Comparison of ENCODE assay signal across 8 cellular contexts in the genomic region with DNA sequence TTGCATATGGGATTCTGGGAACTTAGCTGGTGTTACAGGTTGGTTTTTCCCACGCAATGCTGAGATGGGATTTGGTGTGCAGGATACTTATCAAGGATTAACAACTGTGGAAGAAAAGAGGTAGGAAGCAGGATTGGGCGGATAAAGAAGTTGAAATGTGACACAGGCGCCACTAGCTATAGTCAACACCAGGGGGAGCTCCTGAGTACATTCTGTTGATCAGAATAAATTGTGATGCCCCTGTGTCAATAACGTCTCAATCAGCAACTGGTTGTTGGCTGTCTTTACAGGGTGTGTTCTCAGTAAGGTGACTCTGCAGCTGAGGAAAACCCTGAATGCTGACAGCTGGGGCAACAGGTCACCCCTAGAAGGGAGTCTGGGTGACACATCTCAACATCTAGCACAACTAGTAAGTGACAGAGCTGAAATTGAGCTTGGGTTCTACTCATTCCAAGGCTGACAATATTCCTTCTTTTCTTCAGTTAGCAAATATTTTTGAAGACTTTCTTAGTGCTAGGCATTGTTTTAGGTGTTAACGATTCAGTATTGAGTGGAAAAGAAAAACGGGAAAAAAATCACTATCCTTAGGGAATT.
A peak's percentile ranks its signal among the peaks of the same experiment; 100 is the strongest.
DNase-seq lines count a peak whose midpoint lies in the region; ATAC-seq, FAIRE-seq and TF ChIP-seq lines count a peak whose summit lies in the region.

No MANE protein-coding gene starts in this region.

- TF ChIP-seq CTCF in dorsolateral prefrontal cortex (IDR thresholded peaks at IDR 0.05 in 54 of 56, conservative IDR thresholded peaks at IDR 0.05 in 2 of 56; ENCODE audit: low read depth in 1 of 56, partially characterized antibody in 56 of 56): peak in 53 of 56 donors; percentile 22 to 71 (median 49)
- peak; percentile 62 for TF ChIP-seq CTCF in psoas muscle (IDR thresholded peaks at IDR 0.05)

- DNase-seq in Caki2 (ENCODE audit: low read depth): peak; percentile 4
- peak; percentile 1 for DNase-seq in GM19239 (ENCODE audit: insufficient read length, low spot score)
- DNase-seq in NCI-H2171 treated with DMSO at 0.1 percent for 48 hours (lab: John Stamatoyannopoulos, UW): peak; percentile 73
- no peak for DNase-seq in dorsolateral prefrontal cortex
- no peak for DNase-seq in psoas muscle
- no peak for DNase-seq in stimulated activated naive CD4-positive, alpha-beta T cell treated with Interleukin-2 at 50 U/mL for 16 hours (lab: John Stamatoyannopoulos, UW)
- DNase-seq in NK-92 treated with Interleukin-12 subunit alpha and Interleukin-12 subunit beta, amount 100 ng/mL, for 24 hours (lab: John Stamatoyannopoulos, UW): no peak

- H3K27ac ChIP-seq in dorsolateral prefrontal cortex (no peak overlapping the region), psoas muscle (no peak overlapping the region)

- H3K27me3 ChIP-seq in dorsolateral prefrontal cortex (peaks cover 0 to 12% (median 0%) of the 10 kb centered on the region in 45 donors), psoas muscle (ENCODE audit: insufficient read depth in 3 of 3, low read length in 2 of 3) (no peaks in the 10 kb centered on the region)

- no peaks in the 10 kb centered on the region for H3K4me1 ChIP-seq in psoas muscle

- FAIRE-seq in GM19239 (lab: Jason Lieb, UNC): peak; percentile 44

- H3K4me3 ChIP-seq in dorsolateral prefrontal cortex: no peak overlapping the region
- H3K4me3 ChIP-seq in psoas muscle: no peak overlapping the region

- in situ Hi-C loops in Caki2 (cut with HindIII; ENCODE audit: low pct_unique_long_range_greater_than_20kb, low sequenced_read_pairs): no loop called here

- 59 to 72% (median 63%) methylated on average over 6 of the region's 6 CpGs for WGBS in psoas muscle, 3 donors

- intact Hi-C loops in dorsolateral prefrontal cortex (cut with DNase I) (no loop called here), psoas muscle (cut with DNase I) (loop anchor here in 1 of 2 donors (5.0 kb wide), 2 partner anchors 616 to 656 kb away; partner anchors contain the start of gene RPRM)

- ATAC-seq in psoas muscle (no peak), GM21717 (IDR thresholded peaks at IDR 0.05; ENCODE audit: unreplicated experiment) (no peak)

- H3K9me3 ChIP-seq in psoas muscle: no peaks in the 10 kb centered on the region

- no peaks in the 10 kb centered on the region for H3K36me3 ChIP-seq in psoas muscle (ENCODE audit: insufficient read depth in 1 of 2, low read depth in 1 of 2)

Comparison
In these comparisons a context has a peak if more than half of its experiments do, and no peak if none do; other contexts are left out.
1. DNase-seq: peak in Caki2 (single experiment), GM19239 (single experiment) and NCI-H2171 treated with DMSO at 0.1 percent for 48 hours (single experiment); none in dorsolateral prefrontal cortex (0 of 10), psoas muscle (0 of 2), stimulated activated naive CD4-positive, alpha-beta T cell treated with Interleukin-2 at 50 U/mL for 16 hours (single experiment) and NK-92 treated with Interleukin-12 subunit alpha and Interleukin-12 subunit beta, amount 100 ng/mL, for 24 hours (single experiment).